ENCODE assay signal across 1 cellular context in the genomic region with DNA sequence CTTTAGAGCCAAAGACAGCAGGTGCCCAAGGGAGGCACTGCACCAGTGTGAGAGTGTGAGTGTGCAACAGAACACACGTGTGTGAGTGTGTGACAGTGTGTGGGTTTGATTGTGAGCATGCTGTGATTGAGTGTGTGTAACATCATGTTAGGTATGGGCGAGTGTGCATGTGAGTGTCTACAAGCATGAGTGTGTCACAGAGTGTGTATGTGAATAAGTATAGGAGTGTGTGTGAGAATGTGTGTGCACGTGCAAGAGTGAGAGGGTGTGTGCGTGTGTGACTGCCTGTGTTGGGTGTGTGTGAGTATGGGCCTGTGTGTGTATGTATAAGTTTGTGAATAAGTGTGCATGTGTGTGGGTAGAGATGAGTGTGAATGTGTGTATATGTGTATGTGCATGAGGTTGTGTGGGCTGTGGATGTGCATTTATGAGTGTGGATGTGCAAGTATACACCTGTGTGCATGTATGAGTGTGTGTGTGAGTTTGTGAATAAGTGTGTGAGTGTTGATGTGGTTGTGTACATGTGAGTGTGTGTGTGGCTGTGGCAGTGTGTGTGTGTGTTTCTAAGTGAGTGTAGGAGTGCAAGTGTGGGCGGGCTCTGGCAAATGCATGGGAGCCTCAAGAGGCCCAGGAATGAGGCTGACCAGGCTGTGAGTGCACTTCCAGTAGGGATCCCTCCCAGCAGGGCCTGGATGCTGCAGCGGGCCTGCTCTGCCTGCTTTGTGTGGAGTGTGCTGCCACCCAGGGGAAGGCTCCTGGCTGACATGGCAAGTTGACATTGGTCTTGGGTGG.
TF ChIP-seq lines count a peak whose summit lies in the region.

No MANE protein-coding gene starts in this region.

TF ChIP-seq in GM23338, 12 proteins besides CTCF, POLR2A, EP300 and RAD21 (continued from another document):
- no peak for TF ChIP-seq REST (IDR thresholded peaks at IDR 0.05; ENCODE audit: unreplicated experiment)
- TF ChIP-seq ETS1 (IDR thresholded peaks at IDR 0.05) = no peak
- TF ChIP-seq JUNB (IDR thresholded peaks at IDR 0.05; ENCODE audit: unreplicated experiment) = no peak
- TF ChIP-seq STAT1 (IDR thresholded peaks at IDR 0.05; ENCODE audit: unreplicated experiment) = no peak
- TF ChIP-seq POLR2AphosphoS5 (IDR thresholded peaks at IDR 0.05; ENCODE audit: low read depth) = no peak
TF ChIP-seq in GM23338: peak in this region for 0.
